Comparison of ENCODE assay signal across 16 cellular contexts in genomic region chr18:46676162-46676830, GRCh38. TPM values are rescaled to one million over a fixed set of nuclear protein-coding genes. Genes with fewer than 3 reads are reported as not detected.
A peak's percentile ranks its signal among the peaks of the same experiment; 100 is the strongest.
DNase-seq lines count a peak whose midpoint lies in the region; ATAC-seq and TF ChIP-seq lines count a peak whose summit lies in the region.
"Had no signal": no experiment of that assay in that cellular context is flagged by ENCODE, and none has a peak within 500 bp of the region (broad histone marks: within the 10 kb centered on the region; RNA-seq: fewer than 3 reads in every experiment).

No MANE protein-coding gene starts in this region.

- H3K27ac Mint-ChIP-seq in GM23338 (no peak overlapping the region; the same call in 1 of the 2 replicates), osteocyte (ENCODE audit: unreplicated experiment) (no peak overlapping the region)
- H3K27ac Mint-ChIP-seq: neural progenitor cell had no signal

- TF ChIP-seq CTCF in GM23338 (conservative IDR thresholded peaks at IDR 0.05; ENCODE audit: low read depth in 2 of 2), result no peak
- no peak for TF ChIP-seq CTCF in psoas muscle (IDR thresholded peaks at IDR 0.05)
- no peak for TF ChIP-seq CTCF in lower leg skin (IDR thresholded peaks at IDR 0.05)
- TF ChIP-seq CTCF in osteocyte (IDR thresholded peaks at IDR 0.05), result no peak

- ATAC-seq in GM23338 (peak; percentile 37), psoas muscle (peak; percentile 49 to 70 (median 60)), GM21367 (IDR thresholded peaks at IDR 0.05; ENCODE audit: unreplicated experiment) (no peak)
- ATAC-seq: gastroesophageal sphincter had no signal

- H3K4me1 ChIP-seq in GM23338 (ENCODE audit: insufficient read depth) (peaks cover 12% of the 10 kb centered on the region), psoas muscle (peaks cover 21% of the 10 kb centered on the region)
- H3K4me1 ChIP-seq: Caco-2, gastroesophageal sphincter, neural progenitor cell had no signal

- peaks cover 18% of the 10 kb centered on the region for H3K4me1 Mint-ChIP-seq in GM23338
- no peaks in the 10 kb centered on the region for H3K4me1 Mint-ChIP-seq in osteocyte (ENCODE audit: unreplicated experiment)

- H3K36me3 ChIP-seq in GM23338 (ENCODE audit: insufficient read depth) (no peaks in the 10 kb centered on the region), psoas muscle (ENCODE audit: insufficient read depth in 1 of 2, low read depth in 1 of 2) (no peaks in the 10 kb centered on the region), H7 (replicated peaks; ENCODE audit: control insufficient read depth, insufficient read depth, low read length) (no peaks in the 10 kb centered on the region)
- H3K36me3 ChIP-seq: gastroesophageal sphincter, neural progenitor cell had no signal

- H3K4me2 ChIP-seq in GM23338, result no peak overlapping the region
- H3K4me2 ChIP-seq: neural progenitor cell had no signal

- no peaks in the 10 kb centered on the region for H3K79me2 ChIP-seq in GM23338 (replicated peaks; ENCODE audit: insufficient read depth)

- H3K4me3 ChIP-seq in GM23338 (no peak overlapping the region), psoas muscle (no peak overlapping the region), lower leg skin (ENCODE audit: low read depth, poor library complexity, severe bottlenecking) (no peak overlapping the region), H7 (ENCODE audit: insufficient read depth, low read depth, low read length) (no peak overlapping the region)
- H3K4me3 ChIP-seq: gastroesophageal sphincter, neural progenitor cell had no signal

- H3K9me3 Mint-ChIP-seq in GM23338 (no peaks in the 10 kb centered on the region), osteocyte (ENCODE audit: unreplicated experiment) (no peaks in the 10 kb centered on the region)
- H3K9me3 Mint-ChIP-seq: neural progenitor cell had no signal

- no peaks in the 10 kb centered on the region for H3K27me3 ChIP-seq in GM23338 (ENCODE audit: insufficient read depth)
- no peaks in the 10 kb centered on the region for H3K27me3 ChIP-seq in psoas muscle (ENCODE audit: insufficient read depth in 3 of 3, low read length in 2 of 3)
- H3K27me3 ChIP-seq in H7 (ENCODE audit: control insufficient read depth, insufficient read depth, low read length), result no peaks in the 10 kb centered on the region
- H3K27me3 ChIP-seq: gastroesophageal sphincter, neural progenitor cell had no signal

- 59 to 70% (median 69%) methylated on average over 15 of the region's 15 CpGs for WGBS in psoas muscle, 3 donors
- 55 to 70% methylated on average over 15 of the region's 15 CpGs for WGBS in lower leg skin, 2 donors

- H3K4me3 Mint-ChIP-seq in GM23338, result no peak overlapping the region
- no peak overlapping the region for H3K4me3 Mint-ChIP-seq in osteocyte (ENCODE audit: unreplicated experiment)
- H3K4me3 Mint-ChIP-seq: neural progenitor cell had no signal

- H4K20me1 ChIP-seq in GM23338 (replicated peaks; ENCODE audit: insufficient read depth), result no peaks in the 10 kb centered on the region

- H2AFZ ChIP-seq in GM23338, result no peak overlapping the region
- H2AFZ ChIP-seq: neural progenitor cell had no signal

- H3K9me2 ChIP-seq in GM23338 (ENCODE audit: insufficient read depth), result no peaks in the 10 kb centered on the region

- no peaks in the 10 kb centered on the region for H3K9me3 ChIP-seq in psoas muscle
- H3K9me3 ChIP-seq: Caco-2, gastroesophageal sphincter had no signal

- intact Hi-C loops in psoas muscle (cut with DNase I) (no loop called here), lower leg skin (cut with DNase I; ENCODE audit: low total_unique reads) (no loop called here)

- no peak for TF ChIP-seq POLR2A in lower leg skin (IDR thresholded peaks at IDR 0.05)

- no peaks in the 10 kb centered on the region for H3F3A ChIP-seq in GM23338 (replicated peaks; ENCODE audit: low read depth)

- H3K27me3 Mint-ChIP-seq in GM23338 (ENCODE audit: insufficient read depth, low read depth, poor library complexity) (peaks cover 3% of the 10 kb centered on the region), osteocyte (ENCODE audit: unreplicated experiment) (peaks cover 17% of the 10 kb centered on the region)

- H3K27ac ChIP-seq in GM23338 (ENCODE audit: low read depth) (no peak overlapping the region), psoas muscle (peak overlapping the region; percentile 27)
- H3K27ac ChIP-seq: gastroesophageal sphincter, neural progenitor cell had no signal

- H3K36me3 Mint-ChIP-seq in GM23338 (ENCODE audit: low read depth) (no peaks in the 10 kb centered on the region), osteocyte (ENCODE audit: unreplicated experiment) (no peaks in the 10 kb centered on the region)
- H3K36me3 Mint-ChIP-seq: neural progenitor cell had no signal

- no peak for DNase-seq in GM23338 (ENCODE audit: low spot score)
- DNase-seq in NCI-H2107 (lab: John Stamatoyannopoulos, UW), result peak; percentile 48
- DNase-seq in astrocyte of the hippocampus (ENCODE audit: low read depth, low spot score), result peak; percentile 82
- DNase-seq in psoas muscle, result no peak
- DNase-seq in lower leg skin (ENCODE audit: low spot score in 2 of 2), result no peak
- no peak for DNase-seq in H7
- DNase-seq in osteocyte (ENCODE audit: extremely low spot score, unreplicated experiment), result no peak
- DNase-seq: activated T-cell treated with anti-CD3 and anti-CD28 coated beads, Interleukin-2, amount 50 U/mL, for 1 hour; aorta; Caco-2; NCI-H526 treated with DMSO at 0.1 percent for 48 hours; SW 1271; trophoblast cell had no signal

TF ChIP-seq in GM23338, 12 proteins besides CTCF, POLR2A, EP300 and RAD21 (continues in another document):
- TF ChIP-seq EZH2 (IDR thresholded peaks at IDR 0.05; ENCODE audit: low read depth, unreplicated experiment) (no peak), REST (IDR thresholded peaks at IDR 0.05; ENCODE audit: unreplicated experiment) (no peak), ETS1 (IDR thresholded peaks at IDR 0.05) (no peak)

RNA-seq across cellular contexts. Expression of gene LOXHD1, which starts 19.3 kb away (rescaled TPM):
- 0.16 and 0.17 TPM in 2 replicates for total RNA-seq in GM23338 (2014; rRNA removed; shearing (Covaris generic))
- 0.23 TPM in 1 of 2 replicates, not detected in the other for polyA plus RNA-seq in GM23338 (2016; fragmentation: Nextera tagmentation; extraction: Ambion mirVana)
- total RNA-seq in psoas muscle, result under 1 TPM; 0.11 to 0.34 (median 0.12) TPM
- polyA plus RNA-seq in psoas muscle, result under 1 TPM in 2 of 3 donors, not detected in 1; 0.06 to 0.30 TPM
- under 1 TPM in 3 of 4 donors, not detected in 1; 0.02 to 0.97 (median 0.32) TPM for total RNA-seq in lower leg skin
- 0.03 and 0.07 TPM in 2 replicates for total RNA-seq in H7 (2014; rRNA removed; shearing (Covaris generic))
- total RNA-seq in osteocyte, result not detected in 2 replicates
- total RNA-seq: Caco-2 had no signal
- polyA plus RNA-seq: aorta had no signal

Comparison
In these comparisons a context has a peak if more than half of its experiments do, and no peak if none do; other contexts are left out.
1. DNase-seq: peak in NCI-H2107 (single experiment) and astrocyte of the hippocampus (single experiment); none in GM23338 (single experiment), psoas muscle (0 of 2), lower leg skin (0 of 2), H7 (single experiment) and osteocyte (single experiment).